In the genomic region with DNA sequence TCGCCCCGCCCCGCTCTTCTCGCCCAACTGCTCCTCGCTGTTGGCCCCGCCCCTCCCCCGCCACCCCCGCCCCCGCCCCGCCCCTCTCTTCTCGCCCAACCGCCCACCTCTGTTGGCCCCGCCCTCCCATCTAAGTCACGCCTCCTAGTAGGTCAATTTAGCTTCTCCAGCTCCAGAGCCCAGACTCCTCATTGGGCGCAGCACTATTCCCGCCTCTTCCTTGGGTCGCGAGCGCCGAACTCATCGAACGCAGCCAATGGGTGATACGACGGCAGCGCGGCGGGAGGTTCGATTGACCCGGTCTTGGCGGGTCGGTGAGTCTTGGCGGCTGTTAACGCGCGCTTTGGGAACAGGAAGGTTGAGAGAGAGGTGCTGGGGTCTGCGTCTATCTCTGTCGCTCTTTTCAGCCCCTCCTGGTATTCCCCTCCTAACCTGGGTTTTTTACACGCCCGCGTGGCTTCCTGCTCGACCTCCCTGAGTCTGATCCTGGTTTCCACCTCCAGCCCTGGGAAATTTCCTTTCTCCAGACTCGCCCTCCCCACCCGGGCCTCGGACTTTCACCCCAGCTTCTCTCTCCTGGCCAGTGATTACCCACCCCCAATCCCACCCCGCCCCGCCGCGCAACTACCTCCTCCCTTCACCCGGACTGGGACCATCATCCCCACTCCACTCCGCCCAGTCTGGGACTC, we compare ENCODE assay signal across 8 cellular contexts. TPM values are rescaled to one million over a fixed set of nuclear protein-coding genes. Genes with fewer than 3 reads are reported as not detected.
DNase-seq lines count a peak whose midpoint lies in the region; ATAC-seq and TF ChIP-seq lines count a peak whose summit lies in the region.

RAD54L (plus strand) TSS at position 331 of the 689 bp plus-strand sequence. CDS start 643 bp downstream, outside the sequence.

- no peaks in the 10 kb centered on the region for H3K9me3 ChIP-seq in thoracic aorta

- no peaks in the 10 kb centered on the region for H3K36me3 ChIP-seq in thoracic aorta

- DNase-seq in GM10248 (ENCODE audit: extremely low spot score), result peak; percentile 99
- peak; percentile 96 for DNase-seq in NCI-H1092 treated with DMSO at 0.1 percent for 48 hours (lab: John Stamatoyannopoulos, UW)
- DNase-seq in activated naive CD4-positive, alpha-beta T cell treated with anti-CD3 and anti-CD28 coated beads, Interleukin-2, amount 50 U/mL, for 16 hours, result peak; percentile 97
- DNase-seq in glomerular endothelial cell (ENCODE audit: extremely low read depth, low read depth, low spot score), result peak; percentile 88
- DNase-seq in omental fat pad (ENCODE audit: low spot score), result peak; percentile 93
- peak; percentile 95 for DNase-seq in thoracic aorta (ENCODE audit: low spot score)

- no peaks in the 10 kb centered on the region for H3K27me3 ChIP-seq in thoracic aorta (replicated peaks; ENCODE audit: insufficient read depth)

- H3K27ac ChIP-seq in thoracic aorta, result peak within 1 kb of the TSS in 1 of 2 donors; percentile 64

- POLR2A ChIA-PET in GM10248 (lab: Yijun Ruan, JAX), result interaction anchor here (0.6 to 1.2 kb wide), 9 partner anchors 10 to 463 kb away, joined by 3 to 11 read pairs (median 4); no protein-coding TSS in a partner anchor

- H3K4me1 ChIP-seq in thoracic aorta (ENCODE audit: control insufficient read depth in 1 of 2, low read depth in 2 of 2), result peaks cover 3 to 13% of the 10 kb centered on the region in 2 donors

- CTCF ChIA-PET in GM10248 (lab: Yijun Ruan, JAX), result interaction anchor here (0.6 to 4.8 kb wide), 8 partner anchors 8 to 101 kb away, joined by 3 to 44 read pairs (median 4); partner anchors contain the start of genes LRRC41 and UQCRH

- peak; percentile 91 for ATAC-seq in HG02610 (IDR thresholded peaks at IDR 0.05; ENCODE audit: unreplicated experiment)
- ATAC-seq in SK-N-SH treated with all-trans-retinoic acid at 6 μM for 48 hours, result peak; percentile 95
- peak; percentile 97 for ATAC-seq in omental fat pad (ENCODE audit: low FRiP score)
- peak; percentile 94 for ATAC-seq in thoracic aorta (ENCODE audit: insufficient number of reproducible peaks, low FRiP score, low read depth)

- peak within 1 kb of the TSS; percentile 94 for H3K4me3 ChIP-seq in thoracic aorta

- TF ChIP-seq CTCF in GM10248 (IDR thresholded peaks at IDR 0.05; ENCODE audit: control extremely low read depth, extremely low read depth, low read depth, missing control alignments), result no peak
- TF ChIP-seq CTCF in omental fat pad (IDR thresholded peaks at IDR 0.05), result no peak
- TF ChIP-seq CTCF in thoracic aorta (IDR thresholded peaks at IDR 0.05), result no peak

TF ChIP-seq in SK-N-SH treated with all-trans-retinoic acid at 6 μM for 48 hours, 23 proteins besides CTCF, POLR2A, EP300 and RAD21:
- no peak for TF ChIP-seq ZC3H10 (CRISPR knock-in tag; IDR thresholded peaks at IDR 0.05)
- TF ChIP-seq, protein P1, sequence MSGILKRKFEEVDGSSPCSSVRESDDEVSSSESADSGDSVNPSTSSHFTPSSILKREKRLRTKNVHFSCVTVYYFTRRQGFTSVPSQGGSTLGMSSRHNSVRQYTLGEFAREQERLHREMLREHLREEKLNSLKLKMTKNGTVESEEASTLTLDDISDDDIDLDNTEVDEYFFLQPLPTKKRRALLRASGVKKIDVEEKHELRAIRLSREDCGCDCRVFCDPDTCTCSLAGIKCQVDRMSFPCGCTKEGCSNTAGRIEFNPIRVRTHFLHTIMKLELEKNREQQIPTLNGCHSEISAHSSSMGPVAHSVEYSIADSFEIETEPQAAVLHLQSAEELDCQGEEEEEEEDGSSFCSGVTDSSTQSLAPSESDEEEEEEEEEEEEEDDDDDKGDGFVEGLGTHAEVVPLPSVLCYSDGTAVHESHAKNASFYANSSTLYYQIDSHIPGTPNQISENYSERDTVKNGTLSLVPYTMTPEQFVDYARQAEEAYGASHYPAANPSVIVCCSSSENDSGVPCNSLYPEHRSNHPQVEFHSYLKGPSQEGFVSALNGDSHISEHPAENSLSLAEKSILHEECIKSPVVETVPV (CRISPR knock-in tag; IDR thresholded peaks at IDR 0.05), result no peak
- TF ChIP-seq ZNF8 (CRISPR knock-in tag; IDR thresholded peaks at IDR 0.05), result no peak
- TF ChIP-seq CSDC2 (CRISPR knock-in tag; IDR thresholded peaks at IDR 0.05), result no peak
- no peak for TF ChIP-seq TSHZ2 (CRISPR knock-in tag; IDR thresholded peaks at IDR 0.05)

RNA-seq across cellular contexts. Expression of gene RAD54L, which starts in this region (rescaled TPM):
- total RNA-seq in glomerular endothelial cell, result 1.3 and 4.7 TPM in 2 replicates
- total RNA-seq in omental fat pad, result 1 to 10 TPM in 1 of 4 donors, under 1 TPM in 1, not detected in 2; 0.28 to 1.4 TPM
- 1 to 10 TPM in 1 of 2 donors, under 1 TPM in 1; 0.68 to 4.1 TPM for total RNA-seq in thoracic aorta
